8 cellular contexts compared by ENCODE assay signal in genomic region chr19:45423589-45424190, GRCh38. TPM values are rescaled to one million over a fixed set of nuclear protein-coding genes. Genes with fewer than 3 reads are reported as not detected.
A peak's percentile ranks its signal among the peaks of the same experiment; 100 is the strongest.
DNase-seq lines count a peak whose midpoint lies in the region; ATAC-seq lines count a peak whose summit lies in the region.

TSS of gene ERCC1 (minus strand) at chr19:45423917. CDS start at chr19:45423374, 543 bp downstream.

- no peaks in the 10 kb centered on the region for H3K9me3 Mint-ChIP-seq in CD8-positive, alpha-beta memory T cell
- H3K9me3 Mint-ChIP-seq in activated CD4-positive, alpha-beta memory T cell treated with anti-CD3 and anti-CD28 coated beads, Interleukin-2, amount 10 ng/mL, durations not matched to agents 7 days and 5 days: no peaks in the 10 kb centered on the region

- ATAC-seq in GM19397 (IDR thresholded peaks at IDR 0.05; ENCODE audit: unreplicated experiment) (peak; percentile 67), HG03521 (IDR thresholded peaks at IDR 0.05; ENCODE audit: unreplicated experiment) (peak; percentile 62)

- H3K36me3 Mint-ChIP-seq in CD8-positive, alpha-beta memory T cell: peaks cover 0 to 33% (median 0%) of the 10 kb centered on the region in 3 donors
- peaks cover 21% of the 10 kb centered on the region for H3K36me3 Mint-ChIP-seq in activated CD4-positive, alpha-beta memory T cell treated with anti-CD3 and anti-CD28 coated beads, Interleukin-2, amount 10 ng/mL, durations not matched to agents 7 days and 5 days (ENCODE audit: low read depth)

- peak within 1 kb of the TSS; percentile 79 for H3K27ac ChIP-seq in CD8-positive, alpha-beta memory T cell (ENCODE audit: low read depth, low read length)
- peak within 1 kb of the TSS; percentile 97 for H3K27ac ChIP-seq in mesodermal cell (ENCODE audit: low read depth, low read length, severe bottlenecking)

- peak within 1 kb of the TSS; percentile 80 for H3K4me3 ChIP-seq in CD8-positive, alpha-beta memory T cell (ENCODE audit: low read length)
- peak within 1 kb of the TSS; percentile 72 for H3K4me3 ChIP-seq in mesodermal cell (ENCODE audit: extremely low read depth, insufficient read depth, low read length, poor library complexity, severe bottlenecking)

- no peaks in the 10 kb centered on the region for H3K27me3 ChIP-seq in CD8-positive, alpha-beta memory T cell (ENCODE audit: insufficient read depth, low read length, poor library complexity, severe bottlenecking)

- DNase-seq in CD8-positive, alpha-beta memory T cell: peak in 3 of 5 donors; percentile 81 to 88 (median 86)
- peak; percentile 100 for DNase-seq in NCI-H69 (lab: John Stamatoyannopoulos, UW)
- peak; percentile 92 for DNase-seq in activated CD4-positive, alpha-beta memory T cell treated with anti-CD3 and anti-CD28 coated beads, Interleukin-2, amount 10 ng/mL, durations not matched to agents 7 days and 5 days
- DNase-seq in stimulated activated CD8-positive, alpha-beta memory T cell treated with anti-CD3 and anti-CD28 coated beads, Interleukin-7, amount 100 ng/mL, for 4 hours (ENCODE audit: low read depth in 2 of 2): peak; percentile 32 to 51

- in situ Hi-C loops in endometrial microvascular endothelial cells (cut with HindIII; ENCODE audit: inconsistent ontology term, low pct_unique_long_range_greater_than_20kb, low sequenced_read_pairs): no loop called here

- 0 to 1% methylated on average over 24 to 37 of the region's 37 CpGs for WGBS in mesodermal cell (ENCODE audit: insufficient coverage in 2 of 2), 2 experiments

- CTCF ChIA-PET in CD8-positive, alpha-beta memory T cell (lab: Charles Lee): interaction anchor here (1.0 to 9.1 kb wide), 4 partner anchors 15 to 62 kb away, joined by 3 to 75 read pairs (median 4); no protein-coding TSS in a partner anchor
- CTCF ChIA-PET in activated CD4-positive, alpha-beta memory T cell treated with anti-CD3 and anti-CD28 coated beads, Interleukin-2, amount 10 ng/mL, durations not matched to agents 7 days and 5 days (lab: Charles Lee): interaction anchor here (2.0 to 2.8 kb wide), 3 partner anchors 15 to 61 kb away, joined by 8 to 19 read pairs (median 9); no protein-coding TSS in a partner anchor

- peaks cover 8% of the 10 kb centered on the region for H3K36me3 ChIP-seq in CD8-positive, alpha-beta memory T cell (ENCODE audit: insufficient read depth, low read length)
- H3K36me3 ChIP-seq in mesodermal cell (ENCODE audit: control insufficient read depth, insufficient read depth, low read length): peaks cover 22% of the 10 kb centered on the region

- peaks cover 26% of the 10 kb centered on the region for H3K4me1 ChIP-seq in CD8-positive, alpha-beta memory T cell (ENCODE audit: insufficient read depth, low read length)
- H3K4me1 ChIP-seq in mesodermal cell (ENCODE audit: control insufficient read depth, insufficient read depth, low read length, poor library complexity, severe bottlenecking): peaks cover 15% of the 10 kb centered on the region

- peaks cover 41 to 65% (median 46%) of the 10 kb centered on the region in 3 donors for H3K4me1 Mint-ChIP-seq in CD8-positive, alpha-beta memory T cell
- H3K4me1 Mint-ChIP-seq in activated CD4-positive, alpha-beta memory T cell treated with anti-CD3 and anti-CD28 coated beads, Interleukin-2, amount 10 ng/mL, durations not matched to agents 7 days and 5 days: peaks cover 69% of the 10 kb centered on the region

- H3K4me3 Mint-ChIP-seq in CD8-positive, alpha-beta memory T cell: peak within 1 kb of the TSS; percentile 85 to 99 (median 91)
- H3K4me3 Mint-ChIP-seq in activated CD4-positive, alpha-beta memory T cell treated with anti-CD3 and anti-CD28 coated beads, Interleukin-2, amount 10 ng/mL, durations not matched to agents 7 days and 5 days: peak within 1 kb of the TSS; percentile 89

- no peaks in the 10 kb centered on the region for H3K9me3 ChIP-seq in CD8-positive, alpha-beta memory T cell (ENCODE audit: low read length)
- H3K9me3 ChIP-seq in mesodermal cell (ENCODE audit: control insufficient read depth, low read length): no peaks in the 10 kb centered on the region

- H3K27ac Mint-ChIP-seq in CD8-positive, alpha-beta memory T cell: peak within 1 kb of the TSS; percentile 63 to 97 (median 92)
- H3K27ac Mint-ChIP-seq in activated CD4-positive, alpha-beta memory T cell treated with anti-CD3 and anti-CD28 coated beads, Interleukin-2, amount 10 ng/mL, durations not matched to agents 7 days and 5 days: peak within 1 kb of the TSS; percentile 93

- POLR2A ChIA-PET in CD8-positive, alpha-beta memory T cell (lab: Charles Lee): interaction anchor here (0.8 to 1.3 kb wide), 3 partner anchors 16 to 218 kb away, joined by 3 to 5 read pairs (median 3); partner anchors contain the start of gene FOSB
- POLR2A ChIA-PET in activated CD4-positive, alpha-beta memory T cell treated with anti-CD3 and anti-CD28 coated beads, Interleukin-2, amount 10 ng/mL, durations not matched to agents 7 days and 5 days (lab: Charles Lee): interaction anchor here (0.7 to 1.9 kb wide), 8 partner anchors 9 to 72 kb away, joined by 3 to 6 read pairs (median 4); partner anchors contain the start of gene PPP1R13L

- peaks cover 0 to 2% of the 10 kb centered on the region in 2 donors for H3K27me3 Mint-ChIP-seq in CD8-positive, alpha-beta memory T cell
- peaks cover 7% of the 10 kb centered on the region for H3K27me3 Mint-ChIP-seq in activated CD4-positive, alpha-beta memory T cell treated with anti-CD3 and anti-CD28 coated beads, Interleukin-2, amount 10 ng/mL, durations not matched to agents 7 days and 5 days

RNA-seq across cellular contexts. Expression of gene ERCC1, which starts in this region (rescaled TPM):
- total RNA-seq in CD8-positive, alpha-beta memory T cell: 10 to 100 TPM; 75.7 to 82.6 TPM
- 47.5 TPM for polyA plus RNA-seq in CD8-positive, alpha-beta memory T cell
- 10 to 100 TPM; 59.8 to 60.6 TPM for total RNA-seq in activated CD4-positive, alpha-beta memory T cell treated with anti-CD3 and anti-CD28 coated beads, Interleukin-2, amount 10 ng/mL, durations not matched to agents 7 days and 5 days
- 109 TPM for total RNA-seq in endometrial microvascular endothelial cells (ENCODE audit: inconsistent ontology term)
- polyA plus RNA-seq in mesodermal cell (2013, experiment 1 of 2): 112 TPM
- 94.3 TPM for polyA plus RNA-seq in mesodermal cell (2013, experiment 2 of 2)

Comparison
In these comparisons a context has a peak if more than half of its experiments do, and no peak if none do; other contexts are left out.
1. Peak in every context shown above with its lines: DNase-seq, ATAC-seq, H3K4me3 ChIP-seq and H3K27ac ChIP-seq.
2. DNase-seq: peak in every context shown above with its lines; median percentile 100 in NCI-H69; 92 in activated CD4-positive, alpha-beta memory T cell treated with anti-CD3 and anti-CD28 coated beads, Interleukin-2, amount 10 ng/mL, durations not matched to agents 7 days and 5 days; 86 in CD8-positive, alpha-beta memory T cell; 42 in stimulated activated CD8-positive, alpha-beta memory T cell treated with anti-CD3 and anti-CD28 coated beads, Interleukin-7, amount 100 ng/mL, for 4 hours.